1 cellular context compared by ENCODE assay signal in genomic region chr6:44649365-44650025, GRCh38.
TF ChIP-seq lines count a peak whose summit lies in the region.

No MANE protein-coding gene starts in this region.

TF ChIP-seq in IMR-90, 13 proteins besides CTCF, POLR2A, EP300 and RAD21 (continued from another document):
- TF ChIP-seq ELK1 (IDR thresholded peaks at IDR 0.05; ENCODE audit: borderline replicate concordance, low read depth, low read length) = no peak
- no peak for TF ChIP-seq MAZ (IDR thresholded peaks at IDR 0.05; ENCODE audit: borderline replicate concordance, low read depth, low read length)
- no peak for TF ChIP-seq USF2 (IDR thresholded peaks at IDR 0.05; ENCODE audit: low read depth, low read length)
- peak; percentile 49; the same call in 1 of the 2 replicates for TF ChIP-seq CEBPB (IDR thresholded peaks at IDR 0.05; ENCODE audit: low read depth, low read length)
- no peak for TF ChIP-seq SMC3 (IDR thresholded peaks at IDR 0.05; ENCODE audit: low read depth, low read length)
TF ChIP-seq in IMR-90: peak in this region for 1.
